28 cellular contexts compared by ENCODE assay signal in genomic region chr17:19677736-19678379, GRCh38. TPM values are rescaled to one million over a fixed set of nuclear protein-coding genes. Genes with fewer than 3 reads are reported as not detected.
"Had no signal": no experiment of that assay in that cellular context is flagged by ENCODE, and none has a peak within 500 bp of the region (broad histone marks: within the 10 kb centered on the region; RNA-seq: fewer than 3 reads in every experiment).

No MANE protein-coding gene starts in this region.

- H3K9me3 ChIP-seq: breast epithelium, esophagus squamous epithelium, heart right ventricle, left lung, right atrium auricular region, tibial nerve had no signal

- H3K27ac Mint-ChIP-seq: activated CD4-positive, alpha-beta T cell treated with anti-CD3 and anti-CD28 coated beads for 36 hours; activated naive CD4-positive, alpha-beta T cell treated with anti-CD3 and anti-CD28 coated beads, Interleukin-2, amount 50 U/mL, for 72 hours; activated T-cell treated with anti-CD3 and anti-CD28 coated beads, Interleukin-2, amount 50 U/mL, for 24 hours; activated T-helper 17 cell treated with anti-CD3 and anti-CD28 coated beads, Interleukin-2, amount 50 U/mL, for 72 hours; natural killer cell; neural progenitor cell; T-helper 2 cell treated with Interferon-gamma antibody and Interleukin-4, amounts not matched to agents 5 μg/mL and 100 μg/mL, for 36 hours had no signal

- H3K4me3 ChIP-seq: breast epithelium, esophagus squamous epithelium, heart right ventricle, left lung, lung, neural progenitor cell, right atrium auricular region, tibial nerve had no signal

- ATAC-seq: activated CD4-positive, alpha-beta T cell treated with anti-CD3 and anti-CD28 coated beads for 36 hours; activated naive CD4-positive, alpha-beta T cell treated with anti-CD3 and anti-CD28 coated beads, Interleukin-2, amount 50 U/mL, for 72 hours; activated T-helper 17 cell treated with anti-CD3 and anti-CD28 coated beads, Interleukin-2, amount 50 U/mL, for 72 hours; heart right ventricle; natural killer cell had no signal

- H3K36me3 ChIP-seq: breast epithelium had no signal

- H3K4me2 ChIP-seq: neural progenitor cell had no signal

- DNase-seq: activated CD4-positive, alpha-beta T cell treated with anti-CD3 and anti-CD28 coated beads for 36 hours; activated CD4-positive, CD25-positive, alpha-beta regulatory T cell; activated gamma-delta T cell treated with Interleukin-2 at 50 U/mL for 16 hours; activated T-cell treated with anti-CD3 and anti-CD28 coated beads, Interleukin-2, amount 50 U/mL, for 24 hours; central memory CD4-positive, alpha-beta T cell; esophagus squamous epithelium; foreskin melanocyte; heart right ventricle; kidney glomerular epithelial cell; left lung; mesendoderm; natural killer cell; occipital lobe; stimulated activated CD4-positive, alpha-beta T cell treated with anti-CD3 and anti-CD28 coated beads, Interleukin-15, amount 100 ng/mL, for 24 hours; stimulated activated naive CD4-positive, alpha-beta T cell treated with Interleukin-2 at 50 U/mL for 16 hours had no signal

- H3K4me1 ChIP-seq: breast epithelium, neural progenitor cell, right atrium auricular region had no signal

- H3K9ac ChIP-seq: neural progenitor cell had no signal

- H3K4me3 Mint-ChIP-seq: activated CD4-positive, alpha-beta T cell treated with anti-CD3 and anti-CD28 coated beads for 36 hours; activated T-cell treated with anti-CD3 and anti-CD28 coated beads, Interleukin-2, amount 50 U/mL, for 24 hours; activated T-helper 17 cell treated with anti-CD3 and anti-CD28 coated beads, Interleukin-2, amount 50 U/mL, for 72 hours; natural killer cell; neural progenitor cell; T-helper 2 cell treated with Interferon-gamma antibody and Interleukin-4, amounts not matched to agents 5 μg/mL and 100 μg/mL, for 36 hours had no signal

- H3K27me3 Mint-ChIP-seq: activated CD4-positive, alpha-beta T cell treated with anti-CD3 and anti-CD28 coated beads for 36 hours; activated T-cell treated with anti-CD3 and anti-CD28 coated beads, Interleukin-2, amount 50 U/mL, for 24 hours; activated T-helper 17 cell treated with anti-CD3 and anti-CD28 coated beads, Interleukin-2, amount 50 U/mL, for 72 hours had no signal

- H2AFZ ChIP-seq: neural progenitor cell had no signal

- H3K27ac ChIP-seq: breast epithelium, epithelial cell of prostate, esophagus squamous epithelium, heart right ventricle, left lung, neural progenitor cell, right atrium auricular region, tibial nerve had no signal

- H3K36me3 Mint-ChIP-seq: natural killer cell had no signal

- H3K27me3 ChIP-seq: breast epithelium, esophagus squamous epithelium, heart right ventricle, left lung, neural progenitor cell, right atrium auricular region, tibial nerve had no signal

- H3K4me1 Mint-ChIP-seq: activated CD4-positive, alpha-beta T cell treated with anti-CD3 and anti-CD28 coated beads for 36 hours; activated T-helper 17 cell treated with anti-CD3 and anti-CD28 coated beads, Interleukin-2, amount 50 U/mL, for 72 hours; neural progenitor cell had no signal

- H3K9me3 Mint-ChIP-seq: activated naive CD4-positive, alpha-beta T cell treated with anti-CD3 and anti-CD28 coated beads, Interleukin-2, amount 50 U/mL, for 72 hours; activated T-cell treated with anti-CD3 and anti-CD28 coated beads, Interleukin-2, amount 50 U/mL, for 24 hours; activated T-helper 17 cell treated with anti-CD3 and anti-CD28 coated beads, Interleukin-2, amount 50 U/mL, for 72 hours; natural killer cell; T-helper 2 cell treated with Interferon-gamma antibody and Interleukin-4, amounts not matched to agents 5 μg/mL and 100 μg/mL, for 36 hours had no signal

RNA-seq across cellular contexts. Expression of gene SLC47A2, which starts 38.5 kb away (rescaled TPM):
- total RNA-seq: activated CD4-positive, alpha-beta T cell treated with anti-CD3 and anti-CD28 coated beads for 36 hours; activated naive CD4-positive, alpha-beta T cell treated with anti-CD3 and anti-CD28 coated beads, Interleukin-2, amount 50 U/mL, for 72 hours; activated T-helper 17 cell treated with anti-CD3 and anti-CD28 coated beads, Interleukin-2, amount 50 U/mL, for 72 hours; glomerular endothelial cell; left lung; mononuclear cell; natural killer cell; pulmonary artery endothelial cell; right atrium auricular region; tibial nerve had no signal
- polyA plus RNA-seq: heart right ventricle, urinary bladder had no signal
